Comparison of ENCODE assay signal across 8 cellular contexts in the genomic region with DNA sequence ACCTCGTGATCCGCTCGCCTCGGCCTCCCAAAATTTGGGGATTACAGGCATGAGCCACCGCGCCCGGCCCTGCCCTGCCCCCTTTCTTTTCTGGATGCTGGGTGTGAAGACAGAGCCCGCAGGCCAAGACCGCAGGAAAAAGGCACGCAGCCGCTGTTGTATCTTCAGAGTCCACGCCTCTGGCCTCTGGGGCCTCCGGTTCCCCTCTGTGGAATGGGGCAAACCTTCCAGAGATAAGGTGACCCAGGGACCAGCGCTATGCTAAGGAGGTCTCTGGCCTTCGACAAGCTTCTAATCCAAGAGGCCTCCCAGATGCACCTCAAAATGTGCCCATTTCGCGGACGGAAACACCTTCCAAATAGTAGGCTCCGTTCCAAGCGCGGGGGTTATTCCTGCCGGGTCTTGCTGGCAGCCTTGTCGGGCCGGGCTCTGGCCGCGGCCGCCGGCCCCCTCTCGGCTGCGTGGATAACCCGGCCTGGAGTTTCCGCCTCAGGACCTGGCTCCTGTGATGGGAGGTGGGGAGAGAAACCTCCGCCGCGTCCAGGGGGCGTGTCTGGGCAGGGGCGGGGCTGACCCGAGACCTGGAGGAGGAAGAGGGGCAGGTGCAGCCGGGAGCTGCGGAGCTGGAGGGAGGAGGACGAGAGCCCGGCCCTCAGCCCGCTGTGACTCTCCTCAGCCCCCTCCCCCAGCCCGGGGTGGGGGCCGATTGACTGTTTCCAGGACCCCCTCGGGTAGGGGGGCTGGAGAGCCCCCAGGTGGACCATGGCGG. TPM values are rescaled to one million over a fixed set of nuclear protein-coding genes. Genes with fewer than 3 reads are reported as not detected.
DNase-seq lines count a peak whose midpoint lies in the region; ATAC-seq and TF ChIP-seq lines count a peak whose summit lies in the region.

No MANE protein-coding gene starts in this region.

- H3K36me3 ChIP-seq in breast epithelium = no peaks in the 10 kb centered on the region

- intact Hi-C loops in breast epithelium (cut with DNase I; ENCODE audit: low total_unique reads) = no loop called here

- H3K9me3 ChIP-seq in breast epithelium = no peaks in the 10 kb centered on the region

- peak overlapping the region in 1 of 2 donors; percentile 10 for H3K27ac ChIP-seq in breast epithelium

- ATAC-seq in HG03571 (IDR thresholded peaks at IDR 0.05; ENCODE audit: unreplicated experiment) (no peak), GM18517 (IDR thresholded peaks at IDR 0.05; ENCODE audit: unreplicated experiment) (no peak)

- no peak for TF ChIP-seq CTCF in breast epithelium (IDR thresholded peaks at IDR 0.05)

- TF ChIP-seq POLR2A in breast epithelium (IDR thresholded peaks at IDR 0.05) = no peak

- peaks cover 3 to 24% of the 10 kb centered on the region in 2 donors for H3K27me3 ChIP-seq in breast epithelium

- no peaks in the 10 kb centered on the region for H3K4me1 ChIP-seq in breast epithelium

- peak; percentile 87 for DNase-seq in GM19238 (ENCODE audit: insufficient read length, low spot score)
- peak; percentile 83 for DNase-seq in NCI-H2107 (lab: John Stamatoyannopoulos, UW)
- peak; percentile 80 to 88 (median 84) for DNase-seq in activated CD4-positive, CD25-positive, alpha-beta regulatory T cell (lab: John Stamatoyannopoulos, UW)
- peak; percentile 91 to 98 for DNase-seq in breast epithelium (ENCODE audit: low spot score in 2 of 2)
- DNase-seq in iPS-NIHi7 (ENCODE audit: extremely low spot score) = peak; percentile 98
- DNase-seq in stimulated activated CD4-positive, alpha-beta T cell treated with anti-CD3 and anti-CD28 coated beads, Interleukin-15, amount 100 ng/mL, for 1 hour (ENCODE audit: low read depth in 1 of 2, low spot score in 1 of 2) = peak; percentile 82 to 91

- H3K4me3 ChIP-seq in breast epithelium = peak overlapping the region in 2 of 3 donors; percentile 57 to 66

RNA-seq across cellular contexts. Expression of gene TJP3, which starts 13.1 kb away (rescaled TPM):
- 10 to 100 TPM in 2 of 3 donors, under 1 TPM in 1; 0.16 to 36.6 (median 20.0) TPM for total RNA-seq in breast epithelium

RNA-seq across cellular contexts. Expression of gene PIP5K1C, which starts 21.0 kb away (rescaled TPM):
- total RNA-seq in breast epithelium = 10 to 100 TPM; 14.6 to 15.7 (median 15.7) TPM

RNA-seq across cellular contexts. Expression of gene APBA3, which starts 40.2 kb away (rescaled TPM):
- total RNA-seq in breast epithelium = 10 to 100 TPM; 24.0 to 24.9 (median 24.6) TPM

RNA-seq across cellular contexts. Expression of gene MRPL54, which starts 41.2 kb away (rescaled TPM):
- total RNA-seq in breast epithelium = 10 to 100 TPM; 69.9 to 81.5 (median 73.4) TPM

RNA-seq across cellular contexts. Expression of gene RAX2, which starts 50.7 kb away (rescaled TPM):
- under 1 TPM in 1 of 3 donors, not detected in 2; 0.66 TPM for total RNA-seq in breast epithelium
